Comparison of ENCODE assay signal across 22 cellular contexts in the genomic region with DNA sequence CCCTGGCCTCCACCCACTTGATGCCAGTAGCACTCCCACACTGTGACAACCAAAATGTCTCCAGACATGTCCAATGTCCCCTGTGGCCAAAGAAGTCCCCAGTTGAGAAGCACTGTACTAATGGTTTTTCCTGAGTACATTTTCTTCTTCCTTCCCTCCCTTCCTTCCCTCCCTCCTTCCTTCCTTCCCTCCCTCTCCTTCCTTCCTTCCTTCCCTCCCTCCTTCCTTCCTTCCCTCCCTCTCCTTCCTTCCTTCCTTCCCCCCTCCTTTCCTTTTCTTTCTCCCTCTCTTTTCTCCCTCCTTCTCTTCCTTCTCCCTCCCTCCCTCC.
DNase-seq lines count a peak whose midpoint lies in the region; FAIRE-seq and TF ChIP-seq lines count a peak whose summit lies in the region.
"Had no signal": no experiment of that assay in that cellular context is flagged by ENCODE, and none has a peak within 500 bp of the region (broad histone marks: within the 10 kb centered on the region; RNA-seq: fewer than 3 reads in every experiment).

No MANE protein-coding gene starts in this region.

- H3K27me3 Mint-ChIP-seq in neural crest cell (ENCODE audit: low read depth): no peaks in the 10 kb centered on the region
- H3K27me3 Mint-ChIP-seq: CD4-positive, alpha-beta memory T cell; CD4-positive, CD25-positive, alpha-beta regulatory T cell had no signal

- POLR2A ChIA-PET in HEK293 (lab: Yijun Ruan, JAX): interaction anchor here (0.6 kb wide), 1 partner anchor 33 kb away, joined by 7 read pairs; no protein-coding TSS in a partner anchor

- 0 out of 2 replicates have a peak overlapping the region, but pooled peaks have one; percentile 33 for H2AFZ ChIP-seq in GM23248

- H3K4me1 ChIP-seq in GM23248 (ENCODE audit: insufficient read depth) (no peaks in the 10 kb centered on the region), HEK293 (ENCODE audit: control insufficient read depth, insufficient read depth, low read length) (no peaks in the 10 kb centered on the region)
- H3K4me1 ChIP-seq: BE2C, BLaER1 had no signal

- H3K27ac ChIP-seq in GM23248 (no peak overlapping the region), HEK293 (ENCODE audit: extremely low read depth, low read depth, low read length) (no peak overlapping the region)
- H3K27ac ChIP-seq: BLaER1 had no signal

- in situ Hi-C loops in GM23248 (cut with MboI): no loop called here

- H3F3A ChIP-seq in GM23248 (ENCODE audit: insufficient read depth): no peaks in the 10 kb centered on the region

- peaks cover 20% of the 10 kb centered on the region for H3K27me3 ChIP-seq in GM23248 (replicated peaks; ENCODE audit: insufficient read depth)
- H3K27me3 ChIP-seq: BE2C, BLaER1 had no signal

- DNase-seq in GM23248 (no peak), neural crest cell (ENCODE audit: low read depth, low spot score) (no peak), DMS114 treated with DMSO at 0.1 percent for 48 hours (lab: John Stamatoyannopoulos, UW; ENCODE audit: unreplicated experiment) (no peak), RCC 7860 (ENCODE audit: low spot score) (no peak)
- DNase-seq: 8988T; ACHN; BE2C; C1 segment of cervical spinal cord; CD4-positive, alpha-beta memory T cell; CD4-positive, CD25-positive, alpha-beta regulatory T cell; CD8-positive, alpha-beta memory T cell; COR-L47; DMS 273 treated with DMSO at 0.1 percent for 48 hours; DMS79 treated with DMSO at 0.1 percent for 48 hours had no signal

- H3K9ac ChIP-seq in GM23248: no peak overlapping the region
- H3K9ac ChIP-seq: BLaER1 had no signal

- no peak overlapping the region for H3K4me3 ChIP-seq in GM23248
- no peak overlapping the region for H3K4me3 ChIP-seq in HEK293 (ENCODE audit: low read depth, low read length)
- H3K4me3 ChIP-seq: BLaER1, GM12878 had no signal

- peaks cover 3% of the 10 kb centered on the region for H3K36me3 Mint-ChIP-seq in neural crest cell (ENCODE audit: low read depth)
- H3K36me3 Mint-ChIP-seq: CD14-positive monocyte; CD4-positive, alpha-beta memory T cell; CD4-positive, CD25-positive, alpha-beta regulatory T cell; CD8-positive, alpha-beta memory T cell had no signal

- peak overlapping the region; percentile 50 for H3K27ac Mint-ChIP-seq in neural crest cell (ENCODE audit: unreplicated experiment)
- H3K27ac Mint-ChIP-seq: CD14-positive monocyte; CD4-positive, CD25-positive, alpha-beta regulatory T cell; CD8-positive, alpha-beta memory T cell had no signal

- no peak overlapping the region for H3K4me3 Mint-ChIP-seq in neural crest cell
- H3K4me3 Mint-ChIP-seq: CD14-positive monocyte; CD4-positive, alpha-beta memory T cell; CD4-positive, CD25-positive, alpha-beta regulatory T cell; CD8-positive, alpha-beta memory T cell had no signal

- no peaks in the 10 kb centered on the region for H3K9me2 ChIP-seq in GM23248 (ENCODE audit: insufficient read depth)

- no peak overlapping the region for H3K4me2 ChIP-seq in GM23248 (ENCODE audit: unreplicated experiment)
- H3K4me2 ChIP-seq: BLaER1 had no signal

- CTCF ChIA-PET in HEK293 (lab: Yijun Ruan, JAX): interaction anchor here (0.6 to 0.7 kb wide), 2 partner anchors 832 to 1460 kb away, joined by 3 read pairs; no protein-coding TSS in a partner anchor

- peaks cover 5% of the 10 kb centered on the region for H3K4me1 Mint-ChIP-seq in neural crest cell
- H3K4me1 Mint-ChIP-seq: CD14-positive monocyte; CD4-positive, alpha-beta memory T cell; CD4-positive, CD25-positive, alpha-beta regulatory T cell; CD8-positive, alpha-beta memory T cell had no signal

- no peaks in the 10 kb centered on the region for H3K9me3 Mint-ChIP-seq in neural crest cell
- H3K9me3 Mint-ChIP-seq: CD4-positive, alpha-beta memory T cell; CD4-positive, CD25-positive, alpha-beta regulatory T cell; CD8-positive, alpha-beta memory T cell had no signal

- FAIRE-seq in RCC 7860 (lab: Jason Lieb, UNC): no peak
- FAIRE-seq: A204.1, G401.6, GM12878, GM12892, GM18507 had no signal

- H3K9me3 ChIP-seq in GM23248 (ENCODE audit: low read depth) (no peaks in the 10 kb centered on the region), HEK293 (ENCODE audit: control insufficient read depth, insufficient read depth, low read depth, low read length) (no peaks in the 10 kb centered on the region)
- H3K9me3 ChIP-seq: BE2C, BLaER1 had no signal

- no peaks in the 10 kb centered on the region for H3K36me3 ChIP-seq in GM23248 (ENCODE audit: low read depth)
- peaks cover 0 to 12% of the 10 kb centered on the region in 2 experiments; a peak in 1 of 3 replicates for H3K36me3 ChIP-seq in HEK293 (ENCODE audit: control insufficient read depth in 2 of 2, insufficient read depth in 1 of 2, low read length in 2 of 2)
- H3K36me3 ChIP-seq: BE2C had no signal

- H3K79me2 ChIP-seq in GM23248 (ENCODE audit: insufficient read depth): no peaks in the 10 kb centered on the region

- H4K20me1 ChIP-seq in GM23248 (ENCODE audit: insufficient read depth): no peaks in the 10 kb centered on the region
- H4K20me1 ChIP-seq: BLaER1 had no signal

- TF ChIP-seq CTCF in HEK293 (tag by site-specific recombination; IDR thresholded peaks at IDR 0.05) (no peak), neural crest cell (conservative IDR thresholded peaks at IDR 0.05) (no peak)

TF ChIP-seq in HEK293, 187 proteins besides CTCF, POLR2A, EP300 and RAD21:
- no peak for TF ChIP-seq ZNF24 (tag by site-specific recombination; IDR thresholded peaks at IDR 0.05)
- TF ChIP-seq ZBTB8A (tag by site-specific recombination; IDR thresholded peaks at IDR 0.05): no peak
- TF ChIP-seq ZNF366 (tag by site-specific recombination; conservative IDR thresholded peaks at IDR 0.05): peak; percentile 55
- TF ChIP-seq, protein P1, sequence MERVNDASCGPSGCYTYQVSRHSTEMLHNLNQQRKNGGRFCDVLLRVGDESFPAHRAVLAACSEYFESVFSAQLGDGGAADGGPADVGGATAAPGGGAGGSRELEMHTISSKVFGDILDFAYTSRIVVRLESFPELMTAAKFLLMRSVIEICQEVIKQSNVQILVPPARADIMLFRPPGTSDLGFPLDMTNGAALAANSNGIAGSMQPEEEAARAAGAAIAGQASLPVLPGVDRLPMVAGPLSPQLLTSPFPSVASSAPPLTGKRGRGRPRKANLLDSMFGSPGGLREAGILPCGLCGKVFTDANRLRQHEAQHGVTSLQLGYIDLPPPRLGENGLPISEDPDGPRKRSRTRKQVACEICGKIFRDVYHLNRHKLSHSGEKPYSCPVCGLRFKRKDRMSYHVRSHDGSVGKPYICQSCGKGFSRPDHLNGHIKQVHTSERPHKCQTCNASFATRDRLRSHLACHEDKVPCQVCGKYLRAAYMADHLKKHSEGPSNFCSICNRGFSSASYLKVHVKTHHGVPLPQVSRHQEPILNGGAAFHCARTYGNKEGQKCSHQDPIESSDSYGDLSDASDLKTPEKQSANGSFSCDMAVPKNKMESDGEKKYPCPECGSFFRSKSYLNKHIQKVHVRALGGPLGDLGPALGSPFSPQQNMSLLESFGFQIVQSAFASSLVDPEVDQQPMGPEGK (tag by site-specific recombination; IDR thresholded peaks at IDR 0.05): no peak
